In genomic region chr5:3029396-3029795, GRCh38 we compare ENCODE assay signal across 28 cellular contexts.
"Had no signal": no experiment of that assay in that cellular context is flagged by ENCODE, and none has a peak within 500 bp of the region (broad histone marks: within the 10 kb centered on the region; RNA-seq: fewer than 3 reads in every experiment).

No MANE protein-coding gene starts in this region.

- H3K27me3 ChIP-seq: ascending aorta, breast epithelium, cardiac muscle cell, colonic mucosa, foreskin keratinocyte, gastrocnemius medialis had no signal

- H3K9me3 ChIP-seq: ascending aorta, breast epithelium, colonic mucosa, gastrocnemius medialis had no signal

- ATAC-seq: activated CD4-positive, alpha-beta T cell treated with anti-CD3 and anti-CD28 coated beads for 36 hours; activated CD8-positive, alpha-beta memory T cell treated with anti-CD3 and anti-CD28 coated beads, Interleukin-2, amount 10 ng/mL, durations not matched to agents 7 days and 5 days; activated CD8-positive, alpha-beta T cell treated with anti-CD3 and anti-CD28 coated beads, Interleukin-2, amount 10 ng/mL, durations not matched to agents 7 days and 5 days; activated naive CD4-positive, alpha-beta T cell treated with anti-CD3 and anti-CD28 coated beads, Interleukin-2, amount 50 U/mL, for 72 hours; esophagus mucosa; foreskin keratinocyte; gastrocnemius medialis had no signal

- H3K36me3 ChIP-seq: ascending aorta, breast epithelium, cardiac muscle cell, colonic mucosa, gastrocnemius medialis had no signal

- DNase-seq: activated CD4-positive, alpha-beta memory T cell treated with anti-CD3 and anti-CD28 coated beads for 36 hours; activated CD4-positive, alpha-beta T cell treated with anti-CD3 and anti-CD28 coated beads for 36 hours; activated CD4-positive, alpha-beta T cell treated with anti-CD3 and anti-CD28 coated beads, Interleukin-2, amount 10 ng/mL, durations not matched to agents 24 days and 14 days; activated CD4-positive, CD25-positive, alpha-beta regulatory T cell; activated CD4-positive, CD25-positive, alpha-beta regulatory T cell treated with anti-CD3 and anti-CD28 coated beads, Interleukin-2, amount 50 U/mL, for 72 hours; activated CD8-positive, alpha-beta memory T cell treated with anti-CD3 and anti-CD28 coated beads, Interleukin-2, amount 10 ng/mL, durations not matched to agents 7 days and 5 days; activated CD8-positive, alpha-beta memory T cell treated with anti-CD3 and anti-CD28 coated beads, Interleukin-2, amount 50 U/mL, for 4 hours; activated CD8-positive, alpha-beta T cell treated with anti-CD3 and anti-CD28 coated beads, Interleukin-2, amount 10 ng/mL, durations not matched to agents 7 days and 5 days; activated gamma-delta T cell; activated naive CD4-positive, alpha-beta T cell; activated naive CD4-positive, alpha-beta T cell treated with anti-CD3 and anti-CD28 coated beads, Interleukin-2, amount 10 ng/mL, durations not matched to agents 7 days and 5 days; activated naive CD8-positive, alpha-beta T cell treated with anti-CD3 and anti-CD28 coated beads, Interleukin-2, amount 10 ng/mL, durations not matched to agents 7 days and 5 days; activated T-cell treated with anti-CD3 and anti-CD28 coated beads, Interleukin-2, amount 50 U/mL, for 1 hour; activated T-cell treated with anti-CD3 and anti-CD28 coated beads, Interleukin-2, amount 50 U/mL, for 48 hours; central memory CD4-positive, alpha-beta T cell; cerebellar nuclear complex; colonic mucosa; effector memory CD4-positive, alpha-beta T cell; endodermal cell; foreskin keratinocyte; gastrocnemius medialis; glutamatergic neuron; T-helper 2 cell had no signal

- H3K27ac ChIP-seq: ascending aorta, breast epithelium, cardiac muscle cell, colonic mucosa, foreskin keratinocyte, gastrocnemius medialis had no signal

- H3K4me3 ChIP-seq: ascending aorta, breast epithelium, cardiac muscle cell, colonic mucosa, gastrocnemius medialis had no signal

- H3K4me1 ChIP-seq: ascending aorta, breast epithelium, colonic mucosa, foreskin keratinocyte, gastrocnemius medialis had no signal
